Comparison of ENCODE assay signal across 12 cellular contexts in the genomic region with DNA sequence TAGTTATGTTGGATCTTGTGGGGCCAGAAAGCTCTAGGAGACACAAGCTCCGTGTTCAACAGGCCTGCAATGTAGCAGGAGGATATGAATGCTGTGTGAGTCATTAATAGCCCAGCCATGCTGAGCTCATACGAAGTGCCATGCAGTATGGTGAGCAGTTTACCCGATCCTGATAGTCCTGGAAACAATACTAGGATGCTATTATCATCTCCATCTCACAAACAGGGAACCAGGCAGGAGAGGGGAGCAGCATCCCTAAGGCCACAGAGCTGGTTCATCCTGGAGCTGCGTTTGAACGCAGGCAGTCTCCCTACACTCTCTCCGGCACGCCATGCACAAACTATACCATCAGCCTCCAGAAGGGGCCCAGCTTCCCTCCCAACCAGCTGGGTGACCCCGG. TPM values are rescaled to one million over a fixed set of nuclear protein-coding genes. Genes with fewer than 3 reads are reported as not detected.
DNase-seq lines count a peak whose midpoint lies in the region; ATAC-seq, FAIRE-seq and TF ChIP-seq lines count a peak whose summit lies in the region.
"Had no signal": no experiment of that assay in that cellular context is flagged by ENCODE, and none has a peak within 500 bp of the region (broad histone marks: within the 10 kb centered on the region; RNA-seq: fewer than 3 reads in every experiment).

No MANE protein-coding gene starts in this region.

- no peak overlapping the region for H2AFZ ChIP-seq in K562 (ENCODE audit: low read depth, low read length)

- H3K36me3 ChIP-seq in breast epithelium, result no peaks in the 10 kb centered on the region
- peaks cover 6% of the 10 kb centered on the region; the same call in 2 of the 3 replicates for H3K36me3 ChIP-seq in K562 (ENCODE audit: control insufficient read depth, insufficient read depth, low read length)
- no peaks in the 10 kb centered on the region for H3K36me3 ChIP-seq in kidney epithelial cell (ENCODE audit: control insufficient read depth, insufficient read depth, low read length)
- no peaks in the 10 kb centered on the region for H3K36me3 ChIP-seq in suprapubic skin

- H3K36me3 Mint-ChIP-seq in MCF 10A (ENCODE audit: insufficient read depth, unreplicated experiment), result peaks cover 10% of the 10 kb centered on the region
- H3K36me3 Mint-ChIP-seq: activated naive CD4-positive, alpha-beta T cell treated with anti-CD3 and anti-CD28 coated beads, Interleukin-2, amount 10 ng/mL, durations not matched to agents 7 days and 5 days had no signal

- H3K27me3 Mint-ChIP-seq in MCF 10A (ENCODE audit: insufficient read depth, unreplicated experiment), result no peaks in the 10 kb centered on the region

- no peaks in the 10 kb centered on the region; the same call in 1 of the 2 replicates for H4K20me1 ChIP-seq in K562 (replicated peaks; ENCODE audit: control insufficient read depth, insufficient read depth, low read length)

- no peaks in the 10 kb centered on the region for H3K9me3 Mint-ChIP-seq in MCF 10A (ENCODE audit: unreplicated experiment)
- H3K9me3 Mint-ChIP-seq: activated naive CD4-positive, alpha-beta T cell treated with anti-CD3 and anti-CD28 coated beads, Interleukin-2, amount 10 ng/mL, durations not matched to agents 7 days and 5 days had no signal

- no peak overlapping the region for H3K27ac Mint-ChIP-seq in MCF 10A (ENCODE audit: low read depth, unreplicated experiment)
- H3K27ac Mint-ChIP-seq: activated naive CD4-positive, alpha-beta T cell treated with anti-CD3 and anti-CD28 coated beads, Interleukin-2, amount 10 ng/mL, durations not matched to agents 7 days and 5 days had no signal

- no peak overlapping the region for H3K4me3 Mint-ChIP-seq in MCF 10A (ENCODE audit: unreplicated experiment)
- H3K4me3 Mint-ChIP-seq: activated naive CD4-positive, alpha-beta T cell treated with anti-CD3 and anti-CD28 coated beads, Interleukin-2, amount 10 ng/mL, durations not matched to agents 7 days and 5 days had no signal

- H3K9ac ChIP-seq in K562 (ENCODE audit: insufficient read depth in 1 of 2, low read depth in 2 of 2, low read length in 2 of 2), result peak overlapping the region in 1 of 2 experiments; percentile 22; a peak in 1 of 4 replicates

- CTCF ChIA-PET in MCF 10A (lab: Yijun Ruan, JAX) (interaction anchor here (0.5 to 3.7 kb wide), 7 partner anchors 11 to 396 kb away, joined by 3 to 22 read pairs (median 4); no protein-coding TSS in a partner anchor), K562 (lab: Yijun Ruan, JAX; ENCODE audit: low intra/inter-chr PET ratio) (no interaction called here)

- no peaks in the 10 kb centered on the region for H3K9me3 ChIP-seq in breast epithelium
- H3K9me3 ChIP-seq in K562 (replicated peaks; ENCODE audit: control insufficient read depth, insufficient read depth, low read depth, low read length), result no peaks in the 10 kb centered on the region
- H3K9me3 ChIP-seq in suprapubic skin, result no peaks in the 10 kb centered on the region

- peaks cover 70% of the 10 kb centered on the region for H3K79me2 ChIP-seq in K562 (ENCODE audit: control insufficient read depth, insufficient read depth, low read length)

- no peak for FAIRE-seq in K562 (lab: Jason Lieb, UNC)
- FAIRE-seq: A204.1, H1 had no signal

- TF ChIP-seq CTCF in MCF 10A (IDR thresholded peaks at IDR 0.05; ENCODE audit: unreplicated experiment) (no peak), breast epithelium (IDR thresholded peaks at IDR 0.05) (no peak), K562 (IDR thresholded peaks at IDR 0.05 in 2 of 3, conservative IDR thresholded peaks at IDR 0.05 in 1 of 3; ENCODE audit: insufficient read depth in 2 of 3, low read depth in 1 of 3, low read length in 3 of 3) (no peak), kidney epithelial cell (IDR thresholded peaks at IDR 0.05; ENCODE audit: insufficient read depth, low read length, poor library complexity, severe bottlenecking) (peak; percentile 10), suprapubic skin (IDR thresholded peaks at IDR 0.05) (no peak)

- no peaks in the 10 kb centered on the region for H3K9me1 ChIP-seq in K562 (ENCODE audit: control insufficient read depth, insufficient read depth, low read length)

- H3K27ac ChIP-seq in breast epithelium (no peak overlapping the region), K562 (ENCODE audit: extremely low read depth, low read depth, low read length) (no peak overlapping the region; the same call in 2 of the 3 replicates), suprapubic skin (no peak overlapping the region)

- TF ChIP-seq POLR2A in breast epithelium (IDR thresholded peaks at IDR 0.05), result no peak
- no peak for TF ChIP-seq POLR2A in K562 (conservative IDR thresholded peaks at IDR 0.05)
- no peak for TF ChIP-seq POLR2A in suprapubic skin (IDR thresholded peaks at IDR 0.05)

- no peak for TF ChIP-seq RAD21 in K562 (CRISPR knock-in tag; conservative IDR thresholded peaks at IDR 0.05 in 1 of 2, IDR thresholded peaks at IDR 0.05 in 1 of 2)

- intact Hi-C loops in MCF 10A (cut with micrococcal nuclease), result no loop called here
- intact Hi-C loops in breast epithelium (cut with DNase I; ENCODE audit: low total_unique reads), result no loop called here
- intact Hi-C loops in K562 (cut with micrococcal nuclease), result no loop called here

- no peak overlapping the region for H3K4me2 ChIP-seq in K562 (ENCODE audit: insufficient read depth, low read length)

- ATAC-seq in K562, result no peak
- ATAC-seq: activated CD4-positive, CD25-positive, alpha-beta regulatory T cell treated with anti-CD3 and anti-CD28 coated beads, Interleukin-2, amount 50 U/mL, for 24 hours had no signal

- no peak for TF ChIP-seq EP300 in K562 (IDR thresholded peaks at IDR 0.05; ENCODE audit: low read length)
- no peak for TF ChIP-seq EP300 in suprapubic skin (IDR thresholded peaks at IDR 0.05)

- in situ Hi-C loops in K562 (cut with MboI), result no loop called here

- H3K4me1 Mint-ChIP-seq in MCF 10A (ENCODE audit: insufficient read depth, unreplicated experiment), result peaks cover 7% of the 10 kb centered on the region

- H3K4me3 ChIP-seq in breast epithelium (no peak overlapping the region), K562 (no peak overlapping the region), kidney epithelial cell (ENCODE audit: low read depth, low read length) (no peak overlapping the region), suprapubic skin (no peak overlapping the region)

- POLR2A ChIA-PET in MCF 10A (lab: Yijun Ruan, JAX), result interaction anchor here (0.6 to 1.3 kb wide), 4 partner anchors 13 to 783 kb away, joined by 3 read pairs; no protein-coding TSS in a partner anchor
- POLR2A ChIA-PET in K562 (lab: Yijun Ruan, JAX), result interaction anchor here (0.7 to 2.2 kb wide), 4 partner anchors 9 to 18 kb away, joined by 3 to 10 read pairs (median 6); no protein-coding TSS in a partner anchor

- H3K4me1 ChIP-seq in breast epithelium (no peaks in the 10 kb centered on the region), K562 (replicated peaks in 1 of 2; ENCODE audit: control insufficient read depth in 2 of 2, insufficient read depth in 2 of 2, low read length in 2 of 2) (peaks cover 16 to 25% of the 10 kb centered on the region in 2 experiments; a peak in 4 of 5 replicates), suprapubic skin (peaks cover 15% of the 10 kb centered on the region)

- no peaks in the 10 kb centered on the region for H3K27me3 ChIP-seq in breast epithelium
- no peaks in the 10 kb centered on the region for H3K27me3 ChIP-seq in K562 (ENCODE audit: control insufficient read depth in 2 of 2, insufficient read depth in 2 of 2, low read length in 2 of 2)
- no peaks in the 10 kb centered on the region for H3K27me3 ChIP-seq in kidney epithelial cell (ENCODE audit: control insufficient read depth, insufficient read depth, low read length)
- H3K27me3 ChIP-seq in suprapubic skin, result no peaks in the 10 kb centered on the region

- DNase-seq in MCF 10A (ENCODE audit: unreplicated experiment), result peak; percentile 55
- DNase-seq in breast epithelium (ENCODE audit: low spot score in 2 of 2), result no peak
- DNase-seq in K562 (ENCODE audit: extremely low read depth in 1 of 4, low spot score in 3 of 4), result no peak
- peak; percentile 74 for DNase-seq in kidney epithelial cell (ENCODE audit: low read depth)
- no peak for DNase-seq in medulla oblongata (ENCODE audit: extremely low spot score)
- no peak for DNase-seq in mesenteric fat pad (ENCODE audit: low spot score)
- DNase-seq in NCI-H526 treated with DMSO at 0.1 percent for 48 hours (lab: John Stamatoyannopoulos, UW), result no peak
- no peak for DNase-seq in suprapubic skin (ENCODE audit: low spot score in 2 of 2)
- DNase-seq: activated naive CD4-positive, alpha-beta T cell treated with anti-CD3 and anti-CD28 coated beads, Interleukin-2, amount 10 ng/mL, durations not matched to agents 7 days and 5 days had no signal

- BruUV-seq in MCF 10A (replicated peaks; lab: Mats Ljungman, UMichigan), result no TSS peak
- no TSS peak for BruUV-seq in K562 (replicated peaks; lab: Mats Ljungman, UMichigan)

- WGBS in K562 (ENCODE audit: insufficient coverage, low coverage, missing lambda C conversion rate), result 71% methylated on average over 8 of the region's 8 CpGs
- 72% methylated on average over 8 of the region's 8 CpGs for WGBS in suprapubic skin

TF ChIP-seq in K562, 482 proteins besides CTCF, POLR2A, EP300 and RAD21 (continues in another document):
- no peak for TF ChIP-seq NR2C2 (CRISPR knock-in tag; IDR thresholded peaks at IDR 0.05)
- TF ChIP-seq NR2C2 (tag; IDR thresholded peaks at IDR 0.05), result peak; percentile 2; the same call in 1 of the 2 replicates

RNA-seq across cellular contexts. Expression of a gene that starts 20.5 kb away (rescaled TPM):
- total RNA-seq in MCF 10A (2022), result 31.1 and 52.8 TPM in 2 replicates
- total RNA-seq in breast epithelium, result 10 to 100 TPM; 14.0 to 29.1 (median 22.0) TPM
- total RNA-seq in K562 (2011; cell fraction: chromatin; rRNA removed; ENCODE audit: low replicate concordance), result 118 and 173 TPM in 2 replicates
- 48.5 and 49.9 TPM in 2 replicates for total RNA-seq in K562 (2011; cell fraction: nucleolus; rRNA removed)
- 66.6 and 71.6 TPM in 2 replicates for total RNA-seq in K562 (2011; cell fraction: nucleoplasm; rRNA removed)
- 36.7 and 37.3 TPM in 2 replicates for total RNA-seq in K562 (2014; rRNA removed)
- total RNA-seq in K562 (2014; rRNA removed; fragmentation: Illumina TruSeq; extraction: Trizol), result 25.7 and 27.4 TPM in 2 replicates
- total RNA-seq in K562 (2015; rRNA removed; fragmentation: Illumina TruSeq; extraction: Trizol), result 21.9 and 24.0 TPM in 2 replicates
- total RNA-seq in K562 (2021), result 77.2 and 77.7 TPM in 2 replicates
- polyA plus RNA-seq in K562 (2011; rRNA removed), result 43.3 and 50.2 TPM in 2 replicates
- 38.9 and 74.2 TPM in 2 replicates for polyA plus RNA-seq in K562 (2011; cell fraction: cytosol; rRNA removed)
- polyA plus RNA-seq in K562 (2011; cell fraction: nucleus; rRNA removed), result 51.9 and 63.4 TPM in 2 replicates
- 41.2 and 101 TPM in 2 replicates for polyA plus RNA-seq in K562 (2012)
- 40.1 and 41.6 TPM in 2 replicates for polyA plus RNA-seq in K562 (2014; fragmentation: Illumina TruSeq; extraction: Trizol)
- 1 to 10 TPM; 2.2 to 2.5 TPM for polyA plus RNA-seq in K562 (2014; fragmentation: Nextera tagmentation; extraction: Ambion mirVana)
- 34.3 and 37.1 TPM in 2 replicates for polyA plus RNA-seq in K562 (2014; rRNA removed)
- polyA minus RNA-seq in K562 (2011; rRNA and poly(A)+ RNA removed), result 70.1 and 70.2 TPM in 2 replicates
- polyA minus RNA-seq in K562 (2011; cell fraction: cytosol; rRNA and poly(A)+ RNA removed), result 70.3 and 94.5 TPM in 2 replicates
- 45.9 and 78.4 TPM in 2 replicates for polyA minus RNA-seq in K562 (2011; cell fraction: nucleus; rRNA and poly(A)+ RNA removed)
- 46.0 and 69.5 TPM in 2 replicates for total RNA-seq in kidney epithelial cell
- 92.3 TPM for total RNA-seq in mesenteric fat pad
- 10 to 100 TPM; 14.3 to 48.9 (median 32.5) TPM for total RNA-seq in suprapubic skin

Comparison
In these comparisons a context has a peak if more than half of its experiments do, and no peak if none do; other contexts are left out.
1. DNase-seq: peak in MCF 10A (single experiment) and kidney epithelial cell (single experiment); none in breast epithelium (0 of 2), K562 (0 of 4), medulla oblongata (single experiment), mesenteric fat pad (single experiment), NCI-H526 treated with DMSO at 0.1 percent for 48 hours (single experiment) and suprapubic skin (0 of 2).